ENCODE assay signal across 13 cellular contexts in genomic region chr10:91604462-91604935, GRCh38. TPM values are rescaled to one million over a fixed set of nuclear protein-coding genes. Genes with fewer than 3 reads are reported as not detected.
DNase-seq lines count a peak whose midpoint lies in the region; ATAC-seq and TF ChIP-seq lines count a peak whose summit lies in the region.
"Had no signal": no experiment of that assay in that cellular context is flagged by ENCODE, and none has a peak within 500 bp of the region (broad histone marks: within the 10 kb centered on the region; RNA-seq: fewer than 3 reads in every experiment).

No MANE protein-coding gene starts in this region.

- ATAC-seq in HG02610 (IDR thresholded peaks at IDR 0.05; ENCODE audit: unreplicated experiment) (no peak), esophagus mucosa (no peak), HG03520 (IDR thresholded peaks at IDR 0.05; ENCODE audit: unreplicated experiment) (no peak), HG02588 (IDR thresholded peaks at IDR 0.05; ENCODE audit: unreplicated experiment) (no peak)
- ATAC-seq: T-helper 17 cell had no signal

- no peak overlapping the region for H3K4me3 ChIP-seq in adrenal gland
- H3K4me3 ChIP-seq in retinal pigment epithelial cell (ENCODE audit: low read length) = no peak overlapping the region

- no peaks in the 10 kb centered on the region for H3K36me3 ChIP-seq in adrenal gland (replicated peaks in 1 of 2)

- no peaks in the 10 kb centered on the region for H3K27me3 ChIP-seq in adrenal gland

- DNase-seq in COLO829 (ENCODE audit: low spot score) (peak; percentile 13), adrenal gland (no peak), foreskin melanocyte (peak; percentile 29), retinal pigment epithelial cell (ENCODE audit: low read depth) (no peak)
- DNase-seq: activated naive CD8-positive, alpha-beta T cell treated with anti-CD3 and anti-CD28 coated beads, Interleukin-2, amount 10 ng/mL, durations not matched to agents 7 days and 5 days; CD4-positive, CD25-positive, alpha-beta regulatory T cell; NCI-H1436 treated with DMSO at 0.1 percent for 48 hours; posterior cingulate gyrus; T-helper 17 cell had no signal

- WGBS in adrenal gland, 4 donors = 47 to 54% (median 51%) methylated on average over 3 of the region's 3 CpGs

- TF ChIP-seq CTCF in adrenal gland (IDR thresholded peaks at IDR 0.05) (peak in 1 of 6 experiments; percentile 10), retinal pigment epithelial cell (conservative IDR thresholded peaks at IDR 0.05; ENCODE audit: low read depth, low read length) (peak; percentile 24)

- H3K4me1 ChIP-seq in adrenal gland (replicated peaks in 1 of 2) = peaks cover 33 to 44% of the 10 kb centered on the region in 2 donors

- no peak for TF ChIP-seq POLR2A in adrenal gland (IDR thresholded peaks at IDR 0.05)

- intact Hi-C loops in adrenal gland (cut with DNase I) = no loop called here

- no peaks in the 10 kb centered on the region for H3K9me3 ChIP-seq in adrenal gland (replicated peaks in 1 of 3)

- peak overlapping the region in 4 of 5 donors; percentile 43 to 48 (median 44) for H3K27ac ChIP-seq in adrenal gland

RNA-seq across cellular contexts. Expression of gene PPP1R3C, which starts 28.4 kb away (rescaled TPM):
- total RNA-seq in adrenal gland (10 to 100 TPM; 10.9 to 52.9 (median 22.5) TPM), esophagus mucosa (91.9 TPM)
- 10 to 100 TPM in 2 of 3 donors, 1 to 10 TPM in 1; 7.8 to 13.7 (median 11.7) TPM for polyA plus RNA-seq in adrenal gland
- total RNA-seq: CD4-positive, CD25-positive, alpha-beta regulatory T cell had no signal
- polyA plus RNA-seq: CD4-positive, CD25-positive, alpha-beta regulatory T cell had no signal

Comparison
In these comparisons a context has a peak if more than half of its experiments do, and no peak if none do; other contexts are left out.
1. DNase-seq: peak in COLO829 (single experiment) and foreskin melanocyte (single experiment); none in adrenal gland (0 of 7) and retinal pigment epithelial cell (single experiment).